1 cellular context compared by ENCODE assay signal in the genomic region with DNA sequence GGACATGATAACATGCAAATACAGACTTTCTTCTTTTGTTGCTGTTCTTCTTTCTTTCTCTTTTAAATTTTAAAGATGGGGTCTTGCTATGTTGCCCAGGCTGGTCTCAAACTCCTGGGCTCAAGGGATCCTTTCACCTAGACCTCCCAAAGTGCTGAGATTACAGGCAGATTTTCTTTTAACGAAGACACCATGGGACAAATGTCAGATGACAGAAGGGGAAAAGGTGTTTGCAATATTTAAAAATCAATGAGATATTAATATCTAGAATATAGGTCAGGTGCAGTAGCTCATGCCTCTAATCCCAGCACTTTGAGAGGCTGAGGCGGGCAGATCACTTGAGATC.
TF ChIP-seq lines count a peak whose summit lies in the region.

No MANE protein-coding gene starts in this region.

TF ChIP-seq in WTC11, 78 proteins besides CTCF, POLR2A, EP300 and RAD21:
- no peak for TF ChIP-seq ZNF317 (CRISPR knock-in tag; IDR thresholded peaks at IDR 0.05; ENCODE audit: borderline replicate concordance, low read depth)
- TF ChIP-seq, protein P1, sequence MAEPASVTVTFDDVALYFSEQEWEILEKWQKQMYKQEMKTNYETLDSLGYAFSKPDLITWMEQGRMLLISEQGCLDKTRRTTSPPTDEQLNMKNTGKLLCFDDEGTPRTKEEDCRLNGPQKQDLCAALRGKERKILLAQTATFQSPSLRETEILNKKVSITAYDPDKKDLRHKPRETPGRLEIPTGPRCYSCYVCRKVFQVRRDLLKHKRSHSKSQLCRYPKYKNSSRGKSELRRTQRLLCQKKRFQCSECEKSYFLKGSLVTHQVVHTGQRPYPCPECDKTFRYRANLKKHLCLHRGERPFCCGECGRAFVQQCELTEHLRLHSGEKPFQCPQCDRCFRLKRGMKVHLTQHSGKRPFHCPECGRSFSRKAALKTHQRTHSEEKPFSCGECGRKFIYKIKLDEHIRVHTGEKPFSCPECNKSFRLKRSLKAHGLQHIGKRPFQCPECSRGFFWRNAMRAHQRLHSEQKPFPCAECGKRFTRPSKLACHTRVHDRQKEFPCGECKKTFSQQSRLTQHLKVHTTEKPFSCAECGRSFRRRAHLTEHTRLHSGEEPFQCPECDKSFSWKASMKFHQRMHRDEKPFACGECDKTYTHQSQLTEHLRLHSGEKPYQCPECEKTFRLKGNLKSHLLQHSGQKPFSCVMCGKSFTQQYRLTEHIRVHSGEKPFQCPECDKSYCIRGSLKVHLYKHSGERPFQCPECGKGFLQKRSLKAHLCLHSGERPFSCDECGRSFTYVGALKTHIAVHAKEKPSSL (CRISPR knock-in tag; conservative IDR thresholded peaks at IDR 0.05) = no peak
- no peak for TF ChIP-seq ZBTB21 (CRISPR knock-in tag; IDR thresholded peaks at IDR 0.05; ENCODE audit: borderline replicate concordance)
- TF ChIP-seq HMGA2 (CRISPR knock-in tag; IDR thresholded peaks at IDR 0.05) = no peak
- no peak for TF ChIP-seq HMGXB4 (CRISPR knock-in tag; IDR thresholded peaks at IDR 0.05)
- no peak for TF ChIP-seq E2F1 (CRISPR knock-in tag; IDR thresholded peaks at IDR 0.05)
- no peak for TF ChIP-seq ZNF263 (CRISPR knock-in tag; IDR thresholded peaks at IDR 0.05; ENCODE audit: low read depth)
- TF ChIP-seq EMX1 (CRISPR knock-in tag; IDR thresholded peaks at IDR 0.05) = no peak
- TF ChIP-seq AFF4 (CRISPR knock-in tag; IDR thresholded peaks at IDR 0.05; ENCODE audit: borderline replicate concordance) = no peak
- no peak for TF ChIP-seq ETV6 (CRISPR knock-in tag; IDR thresholded peaks at IDR 0.05)
- no peak for TF ChIP-seq CDX4 (CRISPR knock-in tag; IDR thresholded peaks at IDR 0.05; ENCODE audit: borderline replicate concordance)
- no peak for TF ChIP-seq NR2C2 (CRISPR knock-in tag; IDR thresholded peaks at IDR 0.05)
- no peak for TF ChIP-seq PREB (CRISPR knock-in tag; IDR thresholded peaks at IDR 0.05; ENCODE audit: borderline replicate concordance)
- no peak for TF ChIP-seq GABPB1 (CRISPR knock-in tag; IDR thresholded peaks at IDR 0.05)
- no peak for TF ChIP-seq IRF1 (CRISPR knock-in tag; IDR thresholded peaks at IDR 0.05)
- TF ChIP-seq GRHL2 (CRISPR knock-in tag; IDR thresholded peaks at IDR 0.05; ENCODE audit: insufficient replicate concordance, severe bottlenecking) = no peak
- TF ChIP-seq GTF2I (CRISPR knock-in tag; conservative IDR thresholded peaks at IDR 0.05) = no peak
- TF ChIP-seq ATF3 (CRISPR knock-in tag; conservative IDR thresholded peaks at IDR 0.05) = no peak
- TF ChIP-seq ZSCAN18 (CRISPR knock-in tag; IDR thresholded peaks at IDR 0.05) = no peak
- TF ChIP-seq PRRX2 (CRISPR knock-in tag; IDR thresholded peaks at IDR 0.05) = no peak
TF ChIP-seq in WTC11: peak in this region for 0.
